Comparison of ENCODE assay signal across 22 cellular contexts in genomic region chrX:11171956-11172355, GRCh38.
DNase-seq lines count a peak whose midpoint lies in the region; ATAC-seq and TF ChIP-seq lines count a peak whose summit lies in the region.
"Had no signal": no experiment of that assay in that cellular context is flagged by ENCODE, and none has a peak within 500 bp of the region (broad histone marks: within the 10 kb centered on the region; RNA-seq: fewer than 3 reads in every experiment).

No MANE protein-coding gene starts in this region.

- TF ChIP-seq CTCF in left ventricle myocardium inferior (IDR thresholded peaks at IDR 0.05; ENCODE audit: borderline replicate concordance), result no peak
- TF ChIP-seq CTCF in heart left ventricle (IDR thresholded peaks at IDR 0.05), result no peak
- TF ChIP-seq CTCF in CD4-positive, alpha-beta T cell (IDR thresholded peaks at IDR 0.05), result no peak

- H3K27ac Mint-ChIP-seq in CD4-positive, alpha-beta T cell, result no peak overlapping the region
- H3K27ac Mint-ChIP-seq: B cell; CD4-positive, alpha-beta memory T cell; CD8-positive, alpha-beta memory T cell had no signal

- 46 to 52% (median 50%) methylated on average over 4 of the region's 4 CpGs for WGBS in heart left ventricle, 4 donors

- peaks cover 20% of the 10 kb centered on the region for H3K27me3 Mint-ChIP-seq in CD4-positive, alpha-beta T cell

- CTCF ChIA-PET in CD4-positive, alpha-beta T cell (lab: Charles Lee), result no interaction called here

- H3K4me3 ChIP-seq in left ventricle myocardium inferior (no peak overlapping the region), heart left ventricle (no peak overlapping the region), skeletal muscle tissue (ENCODE audit: low read length in 3 of 3) (no peak overlapping the region)
- H3K4me3 ChIP-seq: A549; BLaER1 treated with 17β-estradiol and CSF1 and Interleukin-3, amounts not matched to agents 10 nM and 100 nM; GM12878 had no signal

- TF ChIP-seq POLR2A in heart left ventricle (IDR thresholded peaks at IDR 0.05), result no peak

- no peaks in the 10 kb centered on the region for H3K36me3 Mint-ChIP-seq in CD4-positive, alpha-beta T cell (ENCODE audit: low read depth)
- H3K36me3 Mint-ChIP-seq: CD4-positive, alpha-beta memory T cell; CD8-positive, alpha-beta memory T cell had no signal

- no peak overlapping the region for H3K4me3 Mint-ChIP-seq in CD4-positive, alpha-beta T cell
- H3K4me3 Mint-ChIP-seq: B cell; CD4-positive, alpha-beta memory T cell; CD8-positive, alpha-beta memory T cell had no signal

- no peaks in the 10 kb centered on the region for H3K36me3 ChIP-seq in left ventricle myocardium inferior
- H3K36me3 ChIP-seq in heart left ventricle, result peaks cover 0 to 5% (median 0%) of the 10 kb centered on the region in 9 donors
- H3K36me3 ChIP-seq in skeletal muscle tissue (ENCODE audit: control insufficient read depth in 3 of 3, insufficient read depth in 3 of 3, low read length in 3 of 3), result peaks cover 0 to 3% (median 0%) of the 10 kb centered on the region in 3 donors
- H3K36me3 ChIP-seq: BLaER1 treated with 17β-estradiol and CSF1 and Interleukin-3, amounts not matched to agents 10 nM and 100 nM had no signal

- no peaks in the 10 kb centered on the region for H3K4me1 ChIP-seq in left ventricle myocardium inferior
- peaks cover 0 to 11% (median 0%) of the 10 kb centered on the region in 12 donors for H3K4me1 ChIP-seq in heart left ventricle
- peaks cover 0 to 3% (median 0%) of the 10 kb centered on the region in 3 donors for H3K4me1 ChIP-seq in skeletal muscle tissue (ENCODE audit: control insufficient read depth in 3 of 3, insufficient read depth in 3 of 3, low read length in 3 of 3)
- H3K4me1 ChIP-seq: A549 had no signal

- H3K27ac ChIP-seq in left ventricle myocardium inferior (replicated peaks) (peak overlapping the region; percentile 60), heart left ventricle (peak overlapping the region in 5 of 12 donors; percentile 20 to 68 (median 60)), skeletal muscle tissue (ENCODE audit: low read depth, low read length) (peak overlapping the region; percentile 45)
- no peak overlapping the region for H3K27ac ChIP-seq in CD4-positive, alpha-beta T cell (ENCODE audit: low read depth, low read length)
- H3K27ac ChIP-seq: 22Rv1; A549; BLaER1 treated with 17β-estradiol and CSF1 and Interleukin-3, amounts not matched to agents 10 nM and 100 nM; C4-2B had no signal

- intact Hi-C loops in left ventricle myocardium inferior (cut with micrococcal nuclease), result no loop called here
- intact Hi-C loops in heart left ventricle (cut with DNase I), result no loop called here
- intact Hi-C loops in CD4-positive, alpha-beta T cell (cut with DNase I, micrococcal nuclease), result no loop called here

- DNase-seq in left ventricle myocardium inferior (no peak), heart left ventricle (no peak)
- DNase-seq in CD4-positive, alpha-beta T cell, result no peak
- DNase-seq: AML-193; CD4-positive, alpha-beta memory T cell; CD8-positive, alpha-beta memory T cell; COR-L47; DMS 273 treated with DMSO at 0.1 percent for 48 hours; DMS153; DMS53; DMS79; DND-41; EL; GDM1 had no signal

- no peaks in the 10 kb centered on the region for H3K4me1 Mint-ChIP-seq in CD4-positive, alpha-beta T cell (ENCODE audit: low read depth)
- H3K4me1 Mint-ChIP-seq: B cell; CD4-positive, alpha-beta memory T cell; CD8-positive, alpha-beta memory T cell had no signal

- ATAC-seq in heart left ventricle, result no peak
- no peak for ATAC-seq in CD4-positive, alpha-beta T cell (ENCODE audit: poor library complexity)
- no peak for ATAC-seq in HG02870 (IDR thresholded peaks at IDR 0.05; ENCODE audit: unreplicated experiment)
- ATAC-seq: A549, GM12878 had no signal

- H3K9ac ChIP-seq in skeletal muscle tissue (ENCODE audit: low read depth in 1 of 3, low read length in 3 of 3), result no peak overlapping the region
- H3K9ac ChIP-seq: BLaER1 treated with 17β-estradiol and CSF1 and Interleukin-3, amounts not matched to agents 10 nM and 100 nM had no signal

- POLR2A ChIA-PET in CD4-positive, alpha-beta T cell (lab: Charles Lee), result no interaction called here

- H3K9me3 Mint-ChIP-seq in CD4-positive, alpha-beta T cell, result no peaks in the 10 kb centered on the region

- H3K9me3 ChIP-seq in left ventricle myocardium inferior (replicated peaks) (no peaks in the 10 kb centered on the region), heart left ventricle (no peaks in the 10 kb centered on the region), skeletal muscle tissue (ENCODE audit: control insufficient read depth in 3 of 3, low read length in 3 of 3) (no peaks in the 10 kb centered on the region)
- H3K9me3 ChIP-seq in CD4-positive, alpha-beta T cell (ENCODE audit: control insufficient read depth, low read length), result no peaks in the 10 kb centered on the region
- H3K9me3 ChIP-seq: A549; BLaER1 treated with 17β-estradiol and CSF1 and Interleukin-3, amounts not matched to agents 10 nM and 100 nM had no signal

- H3K27me3 ChIP-seq in left ventricle myocardium inferior (ENCODE audit: low read depth) (no peaks in the 10 kb centered on the region), heart left ventricle (no peaks in the 10 kb centered on the region), skeletal muscle tissue (ENCODE audit: control insufficient read depth in 3 of 3, insufficient read depth in 3 of 3, low read length in 3 of 3) (no peaks in the 10 kb centered on the region)
- H3K27me3 ChIP-seq in CD4-positive, alpha-beta T cell (ENCODE audit: control insufficient read depth, insufficient read depth, low read length), result no peaks in the 10 kb centered on the region
